8 cellular contexts compared by ENCODE assay signal in the genomic region with DNA sequence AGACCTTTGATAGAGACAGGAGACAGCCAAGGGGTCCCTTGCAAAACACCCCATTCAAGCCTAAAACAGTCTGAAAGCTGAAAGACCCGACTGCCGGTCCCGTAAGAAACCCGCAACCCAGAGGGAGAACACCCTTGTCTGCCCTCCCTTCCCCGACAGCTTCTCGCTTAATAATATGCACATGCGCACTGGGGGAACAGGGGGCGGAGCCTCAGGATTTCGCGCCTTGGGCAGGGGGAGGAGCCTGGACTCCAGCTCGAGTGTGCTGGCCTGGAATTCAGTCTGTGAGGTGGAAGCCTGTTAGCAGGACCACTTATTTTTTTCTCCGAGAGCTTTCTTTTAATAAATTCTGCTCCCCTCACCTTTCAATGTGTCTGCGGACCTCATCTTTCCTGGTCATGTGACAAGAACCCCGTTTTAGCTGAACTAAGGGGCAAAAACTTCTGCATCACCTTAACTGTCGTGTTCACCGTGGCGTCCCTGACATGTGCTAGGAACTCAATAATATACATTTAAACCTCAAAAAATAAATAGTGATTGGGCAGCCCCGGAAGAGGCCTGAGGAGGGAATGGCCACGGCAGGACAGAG. TPM values are rescaled to one million over a fixed set of nuclear protein-coding genes. Genes with fewer than 3 reads are reported as not detected.
DNase-seq lines count a peak whose midpoint lies in the region; ATAC-seq and TF ChIP-seq lines count a peak whose summit lies in the region.

No MANE protein-coding gene starts in this region.

- H3K4me1 ChIP-seq in left ventricle myocardium inferior (peaks cover 53% of the 10 kb centered on the region), foreskin keratinocyte (peaks cover 14% of the 10 kb centered on the region)

- H3K4me3 ChIP-seq in MG63 (peak overlapping the region; percentile 35), left ventricle myocardium inferior (peak overlapping the region; percentile 57)

- H3K36me3 ChIP-seq in MG63: no peaks in the 10 kb centered on the region
- H3K36me3 ChIP-seq in left ventricle myocardium inferior: no peaks in the 10 kb centered on the region

- H3K27ac ChIP-seq in left ventricle myocardium inferior (replicated peaks): peak overlapping the region; percentile 81
- no peak overlapping the region for H3K27ac ChIP-seq in foreskin keratinocyte

- intact Hi-C loops in left ventricle myocardium inferior (cut with micrococcal nuclease): no loop called here

- TF ChIP-seq CTCF in left ventricle myocardium inferior (IDR thresholded peaks at IDR 0.05; ENCODE audit: borderline replicate concordance) (no peak), foreskin keratinocyte (conservative IDR thresholded peaks at IDR 0.05) (no peak)

- no peaks in the 10 kb centered on the region for H3K27me3 ChIP-seq in MG63
- no peaks in the 10 kb centered on the region for H3K27me3 ChIP-seq in left ventricle myocardium inferior (ENCODE audit: low read depth)
- no peaks in the 10 kb centered on the region for H3K27me3 ChIP-seq in foreskin keratinocyte

- ATAC-seq in foreskin keratinocyte: no peak
- no peak for ATAC-seq in GM19328 (IDR thresholded peaks at IDR 0.05; ENCODE audit: unreplicated experiment)
- no peak for ATAC-seq in HG03095 (IDR thresholded peaks at IDR 0.05; ENCODE audit: unreplicated experiment)

- peak; percentile 37 for TF ChIP-seq POLR2A in GM18526 (IDR thresholded peaks at IDR 0.05; ENCODE audit: extremely low read depth, insufficient read length)

- DNase-seq in MG63: peak; percentile 85
- peak; percentile 75 to 82 for DNase-seq in activated T-cell treated with anti-CD3 and anti-CD28 coated beads, Interleukin-2, amount 50 U/mL, for 48 hours
- peak; percentile 70 for DNase-seq in left ventricle myocardium inferior
- peak; percentile 46 for DNase-seq in smooth muscle cell of the brain vasculature (ENCODE audit: low read depth, low spot score)
- no peak for DNase-seq in foreskin keratinocyte

- H3K9me3 ChIP-seq in MG63 (no peaks in the 10 kb centered on the region), left ventricle myocardium inferior (replicated peaks) (no peaks in the 10 kb centered on the region)

RNA-seq across cellular contexts. Expression of a gene that starts 17.0 kb away (rescaled TPM):
- total RNA-seq in MG63 (2014; rRNA removed; shearing (Covaris generic); ENCODE audit: low replicate concordance): 2.4 and 4.8 TPM in 2 replicates
- total RNA-seq in left ventricle myocardium inferior (6.0 TPM), foreskin keratinocyte (0.18 and 0.41 TPM in 2 replicates)
- polyA plus RNA-seq in foreskin keratinocyte: 0.17 and 0.19 TPM in 2 replicates

Comparison
In these comparisons a context has a peak if more than half of its experiments do, and no peak if none do; other contexts are left out.
1. DNase-seq: peak in MG63 (single experiment), activated T-cell treated with anti-CD3 and anti-CD28 coated beads, Interleukin-2, amount 50 U/mL, for 48 hours (2 of 2), left ventricle myocardium inferior (single experiment) and smooth muscle cell of the brain vasculature (single experiment); none in foreskin keratinocyte (0 of 2).